In genomic region chr9:131291795-131292315, GRCh38 we compare ENCODE assay signal across 16 cellular contexts. TPM values are rescaled to one million over a fixed set of nuclear protein-coding genes. Genes with fewer than 3 reads are reported as not detected.
"Had no signal": no experiment of that assay in that cellular context is flagged by ENCODE, and none has a peak within 500 bp of the region (broad histone marks: within the 10 kb centered on the region; RNA-seq: fewer than 3 reads in every experiment).

No MANE protein-coding gene starts in this region.

- H3K27ac Mint-ChIP-seq: stimulated activated memory B cell treated with anti-CD40 and anti-IgM and Interleukin-4, amounts not matched to agents 10 μg/mL and 1 μg/mL and 100 μg/mL, for 72 hours; stimulated activated naive CD8-positive, alpha-beta T cell treated with anti-CD3 and anti-CD28 coated beads, Interleukin-15, amount 100 ng/mL, for 72 hours had no signal

- H3K27me3 ChIP-seq: neutrophil, testis, tibial nerve, upper lobe of right lung, vagina had no signal

- H3K9me3 Mint-ChIP-seq: naive thymus-derived CD4-positive, alpha-beta T cell; stimulated activated memory B cell treated with anti-CD40 and anti-IgM and Interleukin-4, amounts not matched to agents 10 μg/mL and 1 μg/mL and 100 μg/mL, for 72 hours; stimulated activated naive CD8-positive, alpha-beta T cell treated with anti-CD3 and anti-CD28 coated beads, Interleukin-15, amount 100 ng/mL, for 72 hours had no signal

- H3K4me1 ChIP-seq: foreskin keratinocyte, upper lobe of right lung had no signal

- H3K4me1 Mint-ChIP-seq: stimulated activated memory B cell treated with anti-CD40 and anti-IgM and Interleukin-4, amounts not matched to agents 10 μg/mL and 1 μg/mL and 100 μg/mL, for 72 hours; stimulated activated naive CD8-positive, alpha-beta T cell treated with anti-CD3 and anti-CD28 coated beads, Interleukin-15, amount 100 ng/mL, for 72 hours had no signal

- H3K36me3 Mint-ChIP-seq: immature natural killer cell; naive thymus-derived CD4-positive, alpha-beta T cell; stimulated activated memory B cell treated with anti-CD40 and anti-IgM and Interleukin-4, amounts not matched to agents 10 μg/mL and 1 μg/mL and 100 μg/mL, for 72 hours had no signal

- H3K36me3 ChIP-seq: neutrophil, upper lobe of right lung, vagina had no signal

- H3K27me3 Mint-ChIP-seq: stimulated activated memory B cell treated with anti-CD40 and anti-IgM and Interleukin-4, amounts not matched to agents 10 μg/mL and 1 μg/mL and 100 μg/mL, for 72 hours; stimulated activated naive CD8-positive, alpha-beta T cell treated with anti-CD3 and anti-CD28 coated beads, Interleukin-15, amount 100 ng/mL, for 72 hours had no signal

- ATAC-seq: foreskin keratinocyte; naive thymus-derived CD4-positive, alpha-beta T cell; stimulated activated memory B cell treated with anti-CD40 and anti-IgM and Interleukin-4, amounts not matched to agents 10 μg/mL and 1 μg/mL and 100 μg/mL, for 72 hours; stimulated activated naive CD8-positive, alpha-beta T cell treated with anti-CD3 and anti-CD28 coated beads, Interleukin-15, amount 100 ng/mL, for 72 hours; upper lobe of right lung had no signal

- H3K4me3 Mint-ChIP-seq: immature natural killer cell; stimulated activated memory B cell treated with anti-CD40 and anti-IgM and Interleukin-4, amounts not matched to agents 10 μg/mL and 1 μg/mL and 100 μg/mL, for 72 hours; stimulated activated naive CD8-positive, alpha-beta T cell treated with anti-CD3 and anti-CD28 coated beads, Interleukin-15, amount 100 ng/mL, for 72 hours had no signal

- H3K9me3 ChIP-seq: neutrophil, testis, tibial nerve, upper lobe of right lung, vagina had no signal

- DNase-seq: cerebellar nuclear complex; dermis blood vessel endothelial cell; foreskin keratinocyte; immature natural killer cell; mesendoderm; naive thymus-derived CD4-positive, alpha-beta T cell; stimulated activated CD4-positive, alpha-beta T cell treated with anti-CD3 and anti-CD28 coated beads, Interleukin-4, amount 100 ng/mL, for 1 hour; stimulated activated CD8-positive, alpha-beta memory T cell treated with anti-CD3 and anti-CD28 coated beads, Interleukin-4, amount 100 ng/mL, for 48 hours; stimulated activated naive CD8-positive, alpha-beta T cell treated with anti-CD3 and anti-CD28 coated beads, Interleukin-15, amount 100 ng/mL, for 72 hours; testis; upper lobe of right lung had no signal

- H3K27ac ChIP-seq: foreskin keratinocyte, neutrophil, testis, tibial nerve, upper lobe of right lung, vagina had no signal

- H3K4me3 ChIP-seq: testis, upper lobe of right lung, vagina had no signal

RNA-seq across cellular contexts. Expression of gene PLPP7, which starts 2.3 kb away (rescaled TPM):
- total RNA-seq: foreskin keratinocyte had no signal
- polyA plus RNA-seq: foreskin keratinocyte, keratinocyte had no signal
